Comparison of ENCODE assay signal across 20 cellular contexts in genomic region chr7:51227861-51228260, GRCh38.
DNase-seq lines count a peak whose midpoint lies in the region; ATAC-seq, FAIRE-seq and TF ChIP-seq lines count a peak whose summit lies in the region.
"Had no signal": no experiment of that assay in that cellular context is flagged by ENCODE, and none has a peak within 500 bp of the region (broad histone marks: within the 10 kb centered on the region; RNA-seq: fewer than 3 reads in every experiment).

No MANE protein-coding gene starts in this region.

- DNase-seq in SK-MEL-5 (ENCODE audit: low read depth, low spot score) (peak; percentile 62), H1 (ENCODE audit: low read depth in 1 of 2, low spot score in 2 of 2) (no peak), neural crest cell (ENCODE audit: low read depth, low spot score) (no peak), suprapubic skin (ENCODE audit: low spot score in 2 of 2) (no peak), GF-D8 (lab: John Stamatoyannopoulos, UW) (no peak), COR-L47 (lab: John Stamatoyannopoulos, UW) (no peak), germinal center (ENCODE audit: low spot score) (no peak)
- DNase-seq: CD8-positive, alpha-beta T cell; H9; MM.1S; NCI-H1092; NCI-H146; NCI-H2029 treated with DMSO at 0.1 percent for 48 hours; NCI-H2171; NCI-H526; PC-3; SIG-M5 had no signal

- H3K9me3 ChIP-seq in H1 (ENCODE audit: insufficient read depth in 2 of 2, low read depth in 1 of 2, low read length in 1 of 2) (no peaks in the 10 kb centered on the region), suprapubic skin (no peaks in the 10 kb centered on the region)
- H3K9me3 ChIP-seq: BLaER1 treated with 17β-estradiol and CSF1 and Interleukin-3, amounts not matched to agents 10 nM and 100 nM had no signal

- no peak overlapping the region for H2BK15ac ChIP-seq in H1 (ENCODE audit: low read length)

- H3K23ac ChIP-seq in H1 (ENCODE audit: insufficient read length) = no peak overlapping the region

- H3K4ac ChIP-seq in H1 (replicated peaks; ENCODE audit: insufficient read length, low read depth, low read length) = no peak overlapping the region

- H4K20me1 ChIP-seq in H1 (replicated peaks in 1 of 2; ENCODE audit: control insufficient read depth in 1 of 2, insufficient read depth in 2 of 2, low read length in 2 of 2) = peaks cover 2 to 14% of the 10 kb centered on the region in 2 experiments
- H4K20me1 ChIP-seq: BLaER1 treated with 17β-estradiol and CSF1 and Interleukin-3, amounts not matched to agents 10 nM and 100 nM had no signal

- TF ChIP-seq CTCF in H1 (IDR thresholded peaks at IDR 0.05; ENCODE audit: control extremely low read depth in 1 of 3, insufficient read depth in 1 of 3, low read depth in 1 of 3, low read length in 3 of 3) = no peak
- TF ChIP-seq CTCF in neural crest cell (conservative IDR thresholded peaks at IDR 0.05) = no peak
- TF ChIP-seq CTCF in suprapubic skin (IDR thresholded peaks at IDR 0.05) = no peak

- H3K27me3 ChIP-seq in H1 (replicated peaks in 1 of 4; ENCODE audit: control insufficient read depth in 3 of 4, extremely low read depth in 1 of 4, insufficient read depth in 3 of 4, low read length in 3 of 4) (no peaks in the 10 kb centered on the region; a peak in 1 of 7 replicates), suprapubic skin (no peaks in the 10 kb centered on the region)
- H3K27me3 ChIP-seq: BLaER1 treated with 17β-estradiol and CSF1 and Interleukin-3, amounts not matched to agents 10 nM and 100 nM had no signal

- H3K23me2 ChIP-seq in H1 (ENCODE audit: low read depth, low read length) = no peaks in the 10 kb centered on the region

- no peak overlapping the region for H3K56ac ChIP-seq in H1 (replicated peaks; ENCODE audit: insufficient read length, low read depth, low read length)

- no peak overlapping the region for H2AFZ ChIP-seq in H1 (ENCODE audit: low read length)

- H3K18ac ChIP-seq in H1 (ENCODE audit: extremely low read depth, low read length) = no peak overlapping the region

- POLR2A ChIA-PET in H1 (lab: Charles Lee; ENCODE audit: partially characterized antibody) = no interaction called here

- H3K9me3 Mint-ChIP-seq in neural crest cell = no peaks in the 10 kb centered on the region
- H3K9me3 Mint-ChIP-seq: CD8-positive, alpha-beta T cell; H9 had no signal

- CTCF ChIA-PET in H1 (lab: Charles Lee; ENCODE audit: partially characterized antibody) = interaction anchor here (0.6 to 9.2 kb wide), 19 partner anchors 9 to 252 kb away, joined by 3 to 176 read pairs (median 3); no protein-coding TSS in a partner anchor

- H3K4me3 ChIP-seq in H1 (ENCODE audit: extremely low read depth in 1 of 4, insufficient read depth in 2 of 4, low read depth in 3 of 4, low read length in 4 of 4) (no peak overlapping the region), suprapubic skin (no peak overlapping the region)
- H3K4me3 ChIP-seq: BLaER1 treated with 17β-estradiol and CSF1 and Interleukin-3, amounts not matched to agents 10 nM and 100 nM had no signal

- ATAC-seq in HG02571 (IDR thresholded peaks at IDR 0.05; ENCODE audit: unreplicated experiment) = no peak
- ATAC-seq: CD8-positive, alpha-beta T cell; PC-3 had no signal

- H2BK5ac ChIP-seq in H1 (ENCODE audit: low read depth, low read length) = no peak overlapping the region

- WGBS in H1 (ENCODE audit: extremely low coverage in 1 of 2, insufficient coverage in 1 of 2, insufficient read length in 1 of 2, insufficient replicate concordance in 2 of 2, low coverage in 1 of 2, low lambda C conversion rate in 2 of 2, missing lambda C conversion rate in 1 of 2), 2 experiments = 90% methylated on average over 6 of the region's 6 CpGs; no CpG with 5 or more reads in 1 of the 2 experiments
- WGBS in suprapubic skin = 48% methylated on average over 6 of the region's 6 CpGs

- H3K4me1 Mint-ChIP-seq in neural crest cell = peaks cover 23% of the 10 kb centered on the region

- TF ChIP-seq POLR2A in H1 (IDR thresholded peaks at IDR 0.05; ENCODE audit: control extremely low read depth in 1 of 2, low read depth in 2 of 2, low read length in 2 of 2) (no peak), suprapubic skin (IDR thresholded peaks at IDR 0.05) (no peak)

- peaks cover 5 to 16% (median 10%) of the 10 kb centered on the region in 4 experiments; a peak in 6 of 7 replicates for H3K4me1 ChIP-seq in H1 (replicated peaks in 1 of 4; ENCODE audit: control insufficient read depth in 3 of 4, insufficient read depth in 4 of 4, low read length in 3 of 4)
- peaks cover 50% of the 10 kb centered on the region for H3K4me1 ChIP-seq in suprapubic skin

- no peak overlapping the region for H3K14ac ChIP-seq in H1 (ENCODE audit: insufficient read length)

- no peaks in the 10 kb centered on the region for H3K27me3 Mint-ChIP-seq in neural crest cell (ENCODE audit: low read depth)

- H2BK12ac ChIP-seq in H1 (ENCODE audit: low read depth, low read length) = no peak overlapping the region

- no peaks in the 10 kb centered on the region for H3K36me3 Mint-ChIP-seq in neural crest cell (ENCODE audit: low read depth)
- H3K36me3 Mint-ChIP-seq: CD8-positive, alpha-beta T cell had no signal

- no peak overlapping the region for H2AK5ac ChIP-seq in H1 (ENCODE audit: low read depth, low read length)

- TF ChIP-seq EP300 in H1 (IDR thresholded peaks at IDR 0.05; ENCODE audit: borderline replicate concordance in 1 of 2, low read depth in 2 of 2, low read length in 2 of 2) (no peak), suprapubic skin (IDR thresholded peaks at IDR 0.05) (no peak)

- no peaks in the 10 kb centered on the region for H3K36me3 ChIP-seq in H1 (ENCODE audit: control insufficient read depth in 2 of 4, insufficient read depth in 4 of 4, low read length in 3 of 4)
- no peaks in the 10 kb centered on the region for H3K36me3 ChIP-seq in suprapubic skin
- H3K36me3 ChIP-seq: BLaER1 treated with 17β-estradiol and CSF1 and Interleukin-3, amounts not matched to agents 10 nM and 100 nM had no signal

- H3K4me2 ChIP-seq in H1 (ENCODE audit: insufficient read depth in 1 of 2, low read depth in 2 of 2, low read length in 2 of 2) = no peak overlapping the region
- H3K4me2 ChIP-seq: BLaER1 treated with 17β-estradiol and CSF1 and Interleukin-3, amounts not matched to agents 10 nM and 100 nM had no signal

- no peak overlapping the region for H3K4me3 Mint-ChIP-seq in neural crest cell
- H3K4me3 Mint-ChIP-seq: CD8-positive, alpha-beta T cell; H9 had no signal

- H3K27ac Mint-ChIP-seq in neural crest cell (ENCODE audit: unreplicated experiment) = peak overlapping the region; percentile 72
- H3K27ac Mint-ChIP-seq: CD8-positive, alpha-beta T cell; H9 had no signal

- in situ Hi-C loops in SK-MEL-5 (cut with HindIII; ENCODE audit: low pct_unique_long_range_greater_than_20kb, low sequenced_read_pairs) = no loop called here

- TF ChIP-seq RAD21 in H1 (IDR thresholded peaks at IDR 0.05 in 1 of 2, conservative IDR thresholded peaks at IDR 0.05 in 1 of 2; ENCODE audit: low read depth in 2 of 2, low read length in 2 of 2) = no peak

- FAIRE-seq in H1 (lab: Jason Lieb, UNC) = no peak

- peaks cover 0 to 30% of the 10 kb centered on the region in 2 experiments; a peak in 2 of 4 replicates for H3K79me2 ChIP-seq in H1 (ENCODE audit: control insufficient read depth in 1 of 2, insufficient read depth in 2 of 2, low read length in 2 of 2)

- H4K5ac ChIP-seq in H1 (ENCODE audit: insufficient read length, low read depth, low read length) = no peak overlapping the region

- no peak overlapping the region for H4K91ac ChIP-seq in H1 (replicated peaks; ENCODE audit: insufficient read length, low read length)

- no peak overlapping the region for H2BK20ac ChIP-seq in H1 (ENCODE audit: low read length)

- H4K8ac ChIP-seq in H1 (ENCODE audit: extremely low read depth, insufficient read depth, low read length) = 0 out of 2 replicates have a peak overlapping the region, but pooled peaks have one; percentile 37

- no peak overlapping the region for H3K9ac ChIP-seq in H1 (replicated peaks in 1 of 4; ENCODE audit: extremely low read depth in 1 of 4, low read depth in 3 of 4, low read length in 3 of 4)
- H3K9ac ChIP-seq: BLaER1 treated with 17β-estradiol and CSF1 and Interleukin-3, amounts not matched to agents 10 nM and 100 nM had no signal

- H3K27ac ChIP-seq in H1 (ENCODE audit: low read depth, low read length) = no peak overlapping the region
- peak overlapping the region; percentile 70 for H3K27ac ChIP-seq in suprapubic skin
- H3K27ac ChIP-seq: BLaER1 treated with 17β-estradiol and CSF1 and Interleukin-3, amounts not matched to agents 10 nM and 100 nM; RWPE1 had no signal

- no peak overlapping the region for H2BK120ac ChIP-seq in H1 (replicated peaks; ENCODE audit: low read depth, low read length)

- H3K79me1 ChIP-seq in H1 (ENCODE audit: low read depth, low read length) = peaks cover 24% of the 10 kb centered on the region

TF ChIP-seq in H1, 55 proteins besides CTCF, POLR2A, EP300 and RAD21:
- TF ChIP-seq KDM5A (IDR thresholded peaks at IDR 0.05; ENCODE audit: low read length) = no peak
- no peak for TF ChIP-seq NRF1 (IDR thresholded peaks at IDR 0.05; ENCODE audit: low read depth, low read length)
- TF ChIP-seq CREB1 (IDR thresholded peaks at IDR 0.05) = no peak
- TF ChIP-seq BACH1 (IDR thresholded peaks at IDR 0.05; ENCODE audit: low read length) = no peak
- TF ChIP-seq YY1 (IDR thresholded peaks at IDR 0.05; ENCODE audit: low read depth, low read length) = no peak
- no peak for TF ChIP-seq RBBP5 (IDR thresholded peaks at IDR 0.05; ENCODE audit: borderline replicate concordance, low read depth, low read length)
- TF ChIP-seq JUND (IDR thresholded peaks at IDR 0.05; ENCODE audit: low read length) = no peak
- no peak for TF ChIP-seq EGR1 (IDR thresholded peaks at IDR 0.05; ENCODE audit: borderline replicate concordance, low read depth, low read length)
- TF ChIP-seq SP4 (IDR thresholded peaks at IDR 0.05; ENCODE audit: low read length) = no peak
- no peak for TF ChIP-seq KDM1A (IDR thresholded peaks at IDR 0.05; ENCODE audit: borderline replicate concordance, low read length)
- no peak for TF ChIP-seq TAF7 (optimal IDR thresholded peaks at IDR 0.05; ENCODE audit: borderline replicate concordance, low read depth, low read length)
- TF ChIP-seq CTBP2 (IDR thresholded peaks at IDR 0.05; ENCODE audit: borderline replicate concordance, insufficient read depth, insufficient read length, low read length) = no peak
- no peak for TF ChIP-seq SIN3A (conservative IDR thresholded peaks at IDR 0.05 in 1 of 2, IDR thresholded peaks at IDR 0.05 in 1 of 2; ENCODE audit: low read depth in 1 of 2, low read length in 2 of 2)
- TF ChIP-seq SP2 (IDR thresholded peaks at IDR 0.05; ENCODE audit: low read length) = no peak
- TF ChIP-seq SRF (IDR thresholded peaks at IDR 0.05; ENCODE audit: low read depth, low read length) = no peak
- TF ChIP-seq GABPA (IDR thresholded peaks at IDR 0.05; ENCODE audit: borderline replicate concordance, insufficient read depth, low read length) = no peak
- no peak for TF ChIP-seq BCL11A (IDR thresholded peaks at IDR 0.05; ENCODE audit: low read depth in 2 of 2, low read length in 2 of 2)
- no peak for TF ChIP-seq RFX5 (IDR thresholded peaks at IDR 0.05; ENCODE audit: borderline replicate concordance, low read depth, low read length)
- TF ChIP-seq TAF1 (IDR thresholded peaks at IDR 0.05; ENCODE audit: low read depth, low read length) = no peak
- TF ChIP-seq TCF12 (IDR thresholded peaks at IDR 0.05; ENCODE audit: low read depth, low read length) = no peak
